Comparison of ENCODE assay signal across 10 cellular contexts in genomic region chr15:25543156-25543555, GRCh38.
DNase-seq lines count a peak whose midpoint lies in the region; ATAC-seq and TF ChIP-seq lines count a peak whose summit lies in the region.
"Had no signal": no experiment of that assay in that cellular context is flagged by ENCODE, and none has a peak within 500 bp of the region (broad histone marks: within the 10 kb centered on the region; RNA-seq: fewer than 3 reads in every experiment).

No MANE protein-coding gene starts in this region.

- no peak overlapping the region for H3K4me3 ChIP-seq in GM23248
- H3K4me3 ChIP-seq in retinal pigment epithelial cell (ENCODE audit: low read length) = no peak overlapping the region
- H3K4me3 ChIP-seq: vagina had no signal

- in situ Hi-C loops in GM23248 (cut with MboI) = no loop called here

- peaks cover 17% of the 10 kb centered on the region; the same call in 1 of the 2 replicates for H3F3A ChIP-seq in GM23248 (ENCODE audit: insufficient read depth)

- peak; percentile 1 for TF ChIP-seq CTCF in retinal pigment epithelial cell (conservative IDR thresholded peaks at IDR 0.05; ENCODE audit: low read depth, low read length)

- H3K36me3 ChIP-seq in GM23248 (ENCODE audit: low read depth) = no peaks in the 10 kb centered on the region
- H3K36me3 ChIP-seq: vagina had no signal

- H4K20me1 ChIP-seq in GM23248 (ENCODE audit: insufficient read depth) = no peaks in the 10 kb centered on the region

- peak overlapping the region; percentile 16 for H3K4me2 ChIP-seq in GM23248 (ENCODE audit: unreplicated experiment)

- intact Hi-C loops in left ventricle myocardium superior (cut with micrococcal nuclease) = no loop called here

- H3K79me2 ChIP-seq in GM23248 (ENCODE audit: insufficient read depth) = no peaks in the 10 kb centered on the region

- no peaks in the 10 kb centered on the region for H3K9me2 ChIP-seq in GM23248 (ENCODE audit: insufficient read depth)

- no peaks in the 10 kb centered on the region for H3K27me3 ChIP-seq in GM23248 (replicated peaks; ENCODE audit: insufficient read depth)
- H3K27me3 ChIP-seq: vagina had no signal

- no peak overlapping the region for H2AFZ ChIP-seq in GM23248

- peak; percentile 79 for ATAC-seq in left ventricle myocardium superior
- no peak for ATAC-seq in HG02973 (IDR thresholded peaks at IDR 0.05; ENCODE audit: unreplicated experiment)
- ATAC-seq in HG02938 (IDR thresholded peaks at IDR 0.05; ENCODE audit: unreplicated experiment) = no peak

- H3K9ac ChIP-seq in GM23248 = no peak overlapping the region

- peak; percentile 77 for DNase-seq in GM23248
- DNase-seq in anterior cingulate cortex (lab: John Stamatoyannopoulos, UW) = peak in 49 of 58 donors; percentile 13 to 87 (median 55)
- DNase-seq in left ventricle myocardium superior = no peak
- DNase-seq in retinal pigment epithelial cell (ENCODE audit: low read depth) = peak; percentile 22
- no peak for DNase-seq in NCI-H526 (lab: John Stamatoyannopoulos, UW)
- no peak for DNase-seq in GF-D8 (lab: John Stamatoyannopoulos, UW)
- DNase-seq: KBM-7 had no signal

- no peak overlapping the region for H3K27ac ChIP-seq in GM23248
- H3K27ac ChIP-seq: vagina had no signal

- H3K9me3 ChIP-seq in GM23248 (ENCODE audit: low read depth) = no peaks in the 10 kb centered on the region
- H3K9me3 ChIP-seq: vagina had no signal

- 0% methylated on average over 1 of the region's 1 CpG for WGBS in GM23248 (ENCODE audit: low coverage in 1 of 2, low lambda C conversion rate in 2 of 2, missing lambda C conversion rate in 2 of 2), 2 experiments

- H3K4me1 ChIP-seq in GM23248 (ENCODE audit: insufficient read depth) = peaks cover 24% of the 10 kb centered on the region
- H3K4me1 ChIP-seq: vagina had no signal

Comparison
In these comparisons a context has a peak if more than half of its experiments do, and no peak if none do; other contexts are left out.
1. DNase-seq: peak in GM23248 (single experiment), anterior cingulate cortex (49 of 58) and retinal pigment epithelial cell (single experiment); none in left ventricle myocardium superior (single experiment), NCI-H526 (0 of 2) and GF-D8 (single experiment).